Comparison of ENCODE assay signal across 13 cellular contexts in the genomic region with DNA sequence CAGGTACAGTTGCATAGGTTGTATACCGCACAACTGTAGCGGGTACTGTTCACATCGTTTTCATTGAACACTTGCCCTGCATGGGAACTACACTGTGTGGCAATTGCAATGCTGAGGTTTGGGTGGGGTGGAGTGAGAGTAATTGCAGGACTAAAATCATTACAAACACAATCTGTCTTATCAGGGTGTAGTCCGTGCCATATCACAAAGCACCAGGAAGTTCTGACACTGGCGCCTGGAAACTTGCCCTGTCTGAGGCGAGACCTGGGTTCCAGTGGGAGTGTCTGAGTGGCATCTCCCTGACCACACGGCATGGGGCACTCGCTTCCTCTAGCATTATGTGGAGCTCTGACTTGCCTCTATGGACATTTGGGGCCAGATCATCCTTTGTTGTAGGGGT.
"Had no signal": no experiment of that assay in that cellular context is flagged by ENCODE, and none has a peak within 500 bp of the region (broad histone marks: within the 10 kb centered on the region; RNA-seq: fewer than 3 reads in every experiment).

No MANE protein-coding gene starts in this region.

- H3K36me3 Mint-ChIP-seq: activated naive CD8-positive, alpha-beta T cell treated with anti-CD3 and anti-CD28 coated beads, Interleukin-2, amount 10 ng/mL, durations not matched to agents 7 days and 5 days; natural killer cell; stimulated activated naive B cell treated with anti-CD40 and anti-IgM and Interleukin-4, amounts not matched to agents 10 μg/mL and 1 μg/mL and 100 μg/mL, for 72 hours had no signal

- H3K36me3 ChIP-seq: ascending aorta, lower lobe of right lung, prostate gland, upper lobe of left lung had no signal

- H3K9me3 ChIP-seq: ascending aorta, lower lobe of right lung, prostate gland, upper lobe of left lung had no signal

- H3K4me3 Mint-ChIP-seq: activated naive CD8-positive, alpha-beta T cell treated with anti-CD3 and anti-CD28 coated beads, Interleukin-2, amount 10 ng/mL, durations not matched to agents 7 days and 5 days; natural killer cell; stimulated activated naive B cell treated with anti-CD40 and anti-IgM and Interleukin-4, amounts not matched to agents 10 μg/mL and 1 μg/mL and 100 μg/mL, for 72 hours had no signal

- H3K27ac ChIP-seq: ascending aorta, lower lobe of right lung, prostate gland, upper lobe of left lung had no signal

- H3K27me3 ChIP-seq: ascending aorta, upper lobe of left lung had no signal

- H3K4me1 ChIP-seq: lower lobe of right lung, prostate gland had no signal

- H3K4me3 ChIP-seq: ascending aorta, lower lobe of right lung, prostate gland, upper lobe of left lung had no signal

- ATAC-seq: sciatic nerve; stimulated activated naive B cell treated with anti-CD40 and anti-IgM and Interleukin-4, amounts not matched to agents 10 μg/mL and 1 μg/mL and 100 μg/mL, for 72 hours had no signal

- DNase-seq: activated CD4-positive, alpha-beta T cell treated with anti-CD3 and anti-CD28 coated beads for 1 hour; activated CD4-positive, alpha-beta T cell treated with anti-CD3 and anti-CD28 coated beads, Interleukin-2, amount 50 U/mL, for 48 hours; activated naive CD8-positive, alpha-beta T cell treated with anti-CD3 and anti-CD28 coated beads, Interleukin-2, amount 10 ng/mL, durations not matched to agents 7 days and 5 days; lower lobe of right lung; natural killer cell; occipital lobe; stimulated activated CD4-positive, alpha-beta T cell treated with anti-CD3 and anti-CD28 coated beads, Interleukin-2, amount 100 ng/mL, for 24 hours; stimulated activated naive B cell treated with anti-CD40 and anti-IgM and Interleukin-4, amounts not matched to agents 10 μg/mL and 1 μg/mL and 100 μg/mL, for 72 hours; substantia nigra; upper lobe of left lung had no signal

- H3K9me3 Mint-ChIP-seq: activated naive CD8-positive, alpha-beta T cell treated with anti-CD3 and anti-CD28 coated beads, Interleukin-2, amount 10 ng/mL, durations not matched to agents 7 days and 5 days; natural killer cell; stimulated activated naive B cell treated with anti-CD40 and anti-IgM and Interleukin-4, amounts not matched to agents 10 μg/mL and 1 μg/mL and 100 μg/mL, for 72 hours had no signal

- H3K27ac Mint-ChIP-seq: activated naive CD8-positive, alpha-beta T cell treated with anti-CD3 and anti-CD28 coated beads, Interleukin-2, amount 10 ng/mL, durations not matched to agents 7 days and 5 days; natural killer cell; stimulated activated naive B cell treated with anti-CD40 and anti-IgM and Interleukin-4, amounts not matched to agents 10 μg/mL and 1 μg/mL and 100 μg/mL, for 72 hours had no signal
